9 cellular contexts compared by ENCODE assay signal in genomic region chr5:111227805-111228204, GRCh38. TPM values are rescaled to one million over a fixed set of nuclear protein-coding genes. Genes with fewer than 3 reads are reported as not detected.
A peak's percentile ranks its signal among the peaks of the same experiment; 100 is the strongest.
DNase-seq lines count a peak whose midpoint lies in the region; ATAC-seq, FAIRE-seq and TF ChIP-seq lines count a peak whose summit lies in the region.
"Had no signal": no experiment of that assay in that cellular context is flagged by ENCODE, and none has a peak within 500 bp of the region (broad histone marks: within the 10 kb centered on the region; RNA-seq: fewer than 3 reads in every experiment).

No MANE protein-coding gene starts in this region.

- TF ChIP-seq CTCF in GM12865 (IDR thresholded peaks at IDR 0.05; ENCODE audit: insufficient read depth, low read depth, low read length, missing control alignments) (no peak), Peyer's patch (IDR thresholded peaks at IDR 0.05) (no peak), bronchial epithelial cell (IDR thresholded peaks at IDR 0.05; ENCODE audit: insufficient read depth, low read length, severe bottlenecking) (no peak)

- no peak overlapping the region for H3K9ac ChIP-seq in skeletal muscle satellite cell (ENCODE audit: low read depth, low read length)

- H3K27me3 ChIP-seq in Peyer's patch (no peaks in the 10 kb centered on the region), bronchial epithelial cell (ENCODE audit: control insufficient read depth, insufficient read depth, low read length) (no peaks in the 10 kb centered on the region), skeletal muscle satellite cell (ENCODE audit: control insufficient read depth, insufficient read depth, low read length) (no peaks in the 10 kb centered on the region)

- H3K36me3 ChIP-seq in Peyer's patch: no peaks in the 10 kb centered on the region
- no peaks in the 10 kb centered on the region for H3K36me3 ChIP-seq in bronchial epithelial cell (ENCODE audit: control insufficient read depth, insufficient read depth, low read length)
- H3K36me3 ChIP-seq in skeletal muscle satellite cell (ENCODE audit: insufficient read depth, low read length): no peaks in the 10 kb centered on the region

- H3K4me1 ChIP-seq in Peyer's patch (peaks cover 0 to 15% (median 5%) of the 10 kb centered on the region in 4 donors), skeletal muscle satellite cell (ENCODE audit: control insufficient read depth, insufficient read depth, low read length) (peaks cover 21% of the 10 kb centered on the region)

- H3K4me3 ChIP-seq in GM12865 (ENCODE audit: low read depth, low read length): peak overlapping the region; percentile 9
- H3K4me3 ChIP-seq in Peyer's patch: no peak overlapping the region
- no peak overlapping the region for H3K4me3 ChIP-seq in bronchial epithelial cell (ENCODE audit: low read depth, low read length)
- H3K4me3 ChIP-seq in skeletal muscle satellite cell (ENCODE audit: low read length): no peak overlapping the region
- H3K4me3 ChIP-seq: body of pancreas had no signal

- DNase-seq in GM12865 (ENCODE audit: low read depth) (peak; percentile 55), Peyer's patch (peak in 2 of 3 donors; percentile 64 to 73), bronchial epithelial cell (ENCODE audit: low read depth) (peak; percentile 52), pons (ENCODE audit: low spot score) (no peak)
- DNase-seq: body of pancreas, NCI-H187 had no signal

- peak overlapping the region; percentile 12 for H3K4me2 ChIP-seq in skeletal muscle satellite cell (ENCODE audit: low read length)

- FAIRE-seq in bronchial epithelial cell (lab: Jason Lieb, UNC): no peak

- H3K27ac ChIP-seq in Peyer's patch: peak overlapping the region; percentile 24 to 76 (median 40)
- H3K27ac ChIP-seq: body of pancreas had no signal

- no peak for TF ChIP-seq POLR2A in Peyer's patch (IDR thresholded peaks at IDR 0.05)

- H3K9me3 ChIP-seq in Peyer's patch (no peaks in the 10 kb centered on the region), skeletal muscle satellite cell (replicated peaks; ENCODE audit: low read length) (no peaks in the 10 kb centered on the region)
- H3K9me3 ChIP-seq: body of pancreas had no signal

- no peak for ATAC-seq in HG03469 (IDR thresholded peaks at IDR 0.05; ENCODE audit: unreplicated experiment)
- ATAC-seq in GM21515 (IDR thresholded peaks at IDR 0.05; ENCODE audit: unreplicated experiment): no peak
- ATAC-seq: body of pancreas had no signal

RNA-seq across cellular contexts. Expression of gene CAMK4, which starts 3.6 kb away (rescaled TPM):
- total RNA-seq in Peyer's patch (10 to 100 TPM in 1 of 4 donors, 1 to 10 TPM in 3; 3.5 to 38.8 (median 6.2) TPM), bronchial epithelial cell (0.26 TPM in 1 of 2 replicates, not detected in the other)
- 0.51 and 2.2 TPM in 2 replicates for total RNA-seq in skeletal muscle satellite cell (2012; rRNA removed)
